Comparison of ENCODE assay signal across 35 cellular contexts in genomic region chr9:18972675-18973074, GRCh38.
"Had no signal": no experiment of that assay in that cellular context is flagged by ENCODE, and none has a peak within 500 bp of the region (broad histone marks: within the 10 kb centered on the region; RNA-seq: fewer than 3 reads in every experiment).

No MANE protein-coding gene starts in this region.

- H3K36me3 ChIP-seq: MG63 had no signal

- H3K27me3 ChIP-seq: MG63 had no signal

- H3K4me3 ChIP-seq: MG63 had no signal

- DNase-seq: Karpas-422, Kasumi-1, MG63, MM.1S, MV-4-11, NCI-H1048, NCI-H1092, NCI-H1092 treated with DMSO at 0.1 percent for 48 hours, NCI-H1105, NCI-H1105 treated with DMSO at 0.1 percent for 48 hours, NCI-H1417, NCI-H1417 treated with DMSO at 0.1 percent for 48 hours, NCI-H1436, NCI-H1436 treated with DMSO at 0.1 percent for 48 hours, NCI-H146, NCI-H1694, NCI-H1694 treated with DMSO at 0.1 percent for 48 hours, NCI-H187, NCI-H187 treated with DMSO at 0.1 percent for 48 hours, NCI-H1930, NCI-H2029, NCI-H2029 treated with DMSO at 0.1 percent for 48 hours, NCI-H2081, NCI-H2081 treated with DMSO at 0.1 percent for 48 hours, NCI-H2107, NCI-H2171, NCI-H2171 treated with DMSO at 0.1 percent for 48 hours, NCI-H2227 treated with DMSO at 0.1 percent for 48 hours, NCI-H226, NCI-H345, NCI-H446, NCI-H446 treated with DMSO at 0.1 percent for 48 hours, NCI-H510A, NCI-H510A treated with DMSO at 0.1 percent for 48 hours, NCI-H524 had no signal
